Comparison of ENCODE assay signal across 10 cellular contexts in genomic region chr5:179617930-179618329, GRCh38. TPM values are rescaled to one million over a fixed set of nuclear protein-coding genes. Genes with fewer than 3 reads are reported as not detected.
A peak's percentile ranks its signal among the peaks of the same experiment; 100 is the strongest.
DNase-seq lines count a peak whose midpoint lies in the region; ATAC-seq, FAIRE-seq and TF ChIP-seq lines count a peak whose summit lies in the region.
"Had no signal": no experiment of that assay in that cellular context is flagged by ENCODE, and none has a peak within 500 bp of the region (broad histone marks: within the 10 kb centered on the region; RNA-seq: fewer than 3 reads in every experiment).

No MANE protein-coding gene starts in this region.

- H3K9me3 Mint-ChIP-seq in CD4-positive, alpha-beta T cell, result no peaks in the 10 kb centered on the region
- H3K9me3 Mint-ChIP-seq in astrocyte (ENCODE audit: unreplicated experiment), result no peaks in the 10 kb centered on the region

- H3K9me3 ChIP-seq in CD4-positive, alpha-beta T cell (ENCODE audit: control insufficient read depth, low read length), result no peaks in the 10 kb centered on the region
- H3K9me3 ChIP-seq in HEK293 (ENCODE audit: control insufficient read depth, insufficient read depth, low read depth, low read length) (no peaks in the 10 kb centered on the region), astrocyte (ENCODE audit: insufficient read depth, low read depth, low read length) (no peaks in the 10 kb centered on the region), neural cell (ENCODE audit: low read length) (no peaks in the 10 kb centered on the region)
- H3K9me3 ChIP-seq: stomach had no signal

- ATAC-seq in CD4-positive, alpha-beta T cell (ENCODE audit: poor library complexity), result no peak
- no peak for ATAC-seq in HG02588 (IDR thresholded peaks at IDR 0.05; ENCODE audit: unreplicated experiment)

- no peak for FAIRE-seq in astrocyte (lab: Jason Lieb, UNC)

- no peak for TF ChIP-seq CTCF in CD4-positive, alpha-beta T cell (IDR thresholded peaks at IDR 0.05)
- TF ChIP-seq CTCF in HEK293 (tag by site-specific recombination; IDR thresholded peaks at IDR 0.05), result no peak
- no peak for TF ChIP-seq CTCF in astrocyte (IDR thresholded peaks at IDR 0.05; ENCODE audit: insufficient read depth, low read depth, low read length)
- no peak for TF ChIP-seq CTCF in neural cell (IDR thresholded peaks at IDR 0.05; ENCODE audit: poor library complexity, severe bottlenecking)

- H2AFZ ChIP-seq in astrocyte (ENCODE audit: low read depth, low read length), result no peak overlapping the region
- H2AFZ ChIP-seq in neural cell (ENCODE audit: low read depth, low read length), result no peak overlapping the region

- TF ChIP-seq RAD21 in neural cell (conservative IDR thresholded peaks at IDR 0.05), result no peak

- H3K27me3 Mint-ChIP-seq in CD4-positive, alpha-beta T cell, result peaks cover 1% of the 10 kb centered on the region
- H3K27me3 Mint-ChIP-seq in astrocyte (ENCODE audit: low read depth, unreplicated experiment), result no peaks in the 10 kb centered on the region

- no peak for DNase-seq in CD4-positive, alpha-beta T cell
- DNase-seq in astrocyte (ENCODE audit: low read depth), result no peak
- no peak for DNase-seq in D341Med (ENCODE audit: low spot score)
- DNase-seq in HEK293T (ENCODE audit: extremely low spot score), result no peak
- DNase-seq: NCI-H2107; stimulated activated CD4-positive, alpha-beta T cell treated with anti-CD3 and anti-CD28 coated beads, Interleukin-4, amount 100 ng/mL, for 1 hour; stomach had no signal

- H3F3A ChIP-seq in neural cell (ENCODE audit: insufficient read depth, low read length, poor library complexity, severe bottlenecking), result no peaks in the 10 kb centered on the region

- intact Hi-C loops in CD4-positive, alpha-beta T cell (cut with DNase I, micrococcal nuclease), result loop anchor here in 1 of 2 experiments (10.0 kb wide), 1 partner anchor 753 kb away; no protein-coding TSS in a partner anchor

- H3K79me2 ChIP-seq in astrocyte (ENCODE audit: insufficient read depth, low read length), result peaks cover 97% of the 10 kb centered on the region
- H3K79me2 ChIP-seq in neural cell (replicated peaks; ENCODE audit: insufficient read depth, low read length), result peaks cover 64% of the 10 kb centered on the region

- CTCF ChIA-PET in CD4-positive, alpha-beta T cell (lab: Charles Lee), result no interaction called here
- CTCF ChIA-PET in HEK293 (lab: Yijun Ruan, JAX) (no interaction called here), HEK293T (lab: Yijun Ruan, JAX) (no interaction called here)

- H3K4me2 ChIP-seq in astrocyte (ENCODE audit: low read length) (peak overlapping the region; percentile 95), neural cell (ENCODE audit: low read length) (no peak overlapping the region)

- no peaks in the 10 kb centered on the region for H3K27me3 ChIP-seq in CD4-positive, alpha-beta T cell (ENCODE audit: control insufficient read depth, insufficient read depth, low read length)
- H3K27me3 ChIP-seq in astrocyte (ENCODE audit: insufficient read depth, low read length) (no peaks in the 10 kb centered on the region), neural cell (ENCODE audit: insufficient read depth, low read depth, low read length) (no peaks in the 10 kb centered on the region)
- H3K27me3 ChIP-seq: stomach had no signal

- no peak overlapping the region for H3K27ac ChIP-seq in CD4-positive, alpha-beta T cell (ENCODE audit: low read depth, low read length)
- H3K27ac ChIP-seq in HEK293 (ENCODE audit: extremely low read depth, low read depth, low read length), result 0 out of 2 replicates have a peak overlapping the region, but pooled peaks have one; percentile 17
- no peak overlapping the region for H3K27ac ChIP-seq in astrocyte (ENCODE audit: low read depth, low read length)
- no peak overlapping the region for H3K27ac ChIP-seq in neural cell (ENCODE audit: low read length)

- H3K36me3 ChIP-seq in HEK293 (ENCODE audit: control insufficient read depth in 2 of 2, insufficient read depth in 1 of 2, low read length in 2 of 2) (peaks cover 90 to 97% of the 10 kb centered on the region in 2 experiments), astrocyte (ENCODE audit: insufficient read depth, low read length) (peaks cover 91% of the 10 kb centered on the region), neural cell (ENCODE audit: insufficient read depth, low read length) (peaks cover 53% of the 10 kb centered on the region)

- peak overlapping the region; percentile 16 for H3K27ac Mint-ChIP-seq in CD4-positive, alpha-beta T cell
- H3K27ac Mint-ChIP-seq in astrocyte (ENCODE audit: unreplicated experiment), result peak overlapping the region; percentile 78

- peak overlapping the region; percentile 6 for H3K4me3 Mint-ChIP-seq in CD4-positive, alpha-beta T cell
- peak overlapping the region; percentile 95 for H3K4me3 Mint-ChIP-seq in astrocyte (ENCODE audit: unreplicated experiment)

- POLR2A ChIA-PET in CD4-positive, alpha-beta T cell (lab: Charles Lee), result interaction anchor here (0.6 to 7.3 kb wide), 4 partner anchors 9 to 67 kb away, joined by 3 to 226 read pairs (median 51); no protein-coding TSS in a partner anchor
- POLR2A ChIA-PET in HEK293 (lab: Yijun Ruan, JAX), result interaction anchor here (1.7 kb wide), 1 partner anchor 59 kb away, joined by 5 read pairs; no protein-coding TSS in a partner anchor
- POLR2A ChIA-PET in HEK293T (lab: Yijun Ruan, JAX), result interaction anchor here (2.7 kb wide), 1 partner anchor 10 kb away, joined by 7 read pairs; no protein-coding TSS in a partner anchor

- H3K4me1 ChIP-seq in HEK293 (ENCODE audit: control insufficient read depth, insufficient read depth, low read length) (no peaks in the 10 kb centered on the region), astrocyte (ENCODE audit: insufficient read depth, low read length) (peaks cover 14% of the 10 kb centered on the region)

- no peak overlapping the region for H3K4me3 ChIP-seq in HEK293 (ENCODE audit: low read depth, low read length)
- H3K4me3 ChIP-seq in astrocyte (ENCODE audit: insufficient read depth, low read depth, low read length), result no peak overlapping the region
- peak overlapping the region; percentile 99 for H3K4me3 ChIP-seq in neural cell (ENCODE audit: low read length)

- H3K9me2 ChIP-seq in neural cell (ENCODE audit: insufficient read depth, low read length), result no peaks in the 10 kb centered on the region

- no peak for TF ChIP-seq EP300 in neural cell (conservative IDR thresholded peaks at IDR 0.05; ENCODE audit: poor library complexity, severe bottlenecking)

- peaks cover 100% of the 10 kb centered on the region for H3K36me3 Mint-ChIP-seq in CD4-positive, alpha-beta T cell (ENCODE audit: low read depth)
- peaks cover 41% of the 10 kb centered on the region for H3K36me3 Mint-ChIP-seq in astrocyte (ENCODE audit: low read depth, unreplicated experiment)

- H3K4me1 Mint-ChIP-seq in CD4-positive, alpha-beta T cell (ENCODE audit: low read depth), result peaks cover 83% of the 10 kb centered on the region
- H3K4me1 Mint-ChIP-seq in astrocyte (ENCODE audit: low read depth, unreplicated experiment), result peaks cover 29% of the 10 kb centered on the region

- H4K20me1 ChIP-seq in astrocyte (ENCODE audit: insufficient read depth, low read length), result peaks cover 98% of the 10 kb centered on the region
- peaks cover 80% of the 10 kb centered on the region for H4K20me1 ChIP-seq in neural cell (ENCODE audit: insufficient read depth)

- H3K9ac ChIP-seq in astrocyte (ENCODE audit: low read length) (peak overlapping the region; percentile 5), neural cell (ENCODE audit: low read length) (no peak overlapping the region)

TF ChIP-seq in HEK293, 187 proteins besides CTCF, POLR2A, EP300 and RAD21 (continues in another document):
- TF ChIP-seq ZNF488 (tag by site-specific recombination; IDR thresholded peaks at IDR 0.05) (no peak), ZNF530 (tag by site-specific recombination; IDR thresholded peaks at IDR 0.05; ENCODE audit: low read depth) (no peak), ZNF354C (tag by site-specific recombination; IDR thresholded peaks at IDR 0.05; ENCODE audit: borderline replicate concordance, low read depth) (no peak), ZNF404 (tag by site-specific recombination; IDR thresholded peaks at IDR 0.05) (no peak)

TF ChIP-seq in HEK293T, 16 proteins besides CTCF, POLR2A, EP300 and RAD21:
- TF ChIP-seq FOXK2 (IDR thresholded peaks at IDR 0.05) (no peak), ZNF384 (IDR thresholded peaks at IDR 0.05) (no peak), SUZ12 (IDR thresholded peaks at IDR 0.05) (no peak), FOXA1 (IDR thresholded peaks at IDR 0.05) (no peak), ARNT (IDR thresholded peaks at IDR 0.05) (no peak), PKNOX1 (IDR thresholded peaks at IDR 0.05) (no peak), BHLHE40 (IDR thresholded peaks at IDR 0.05; ENCODE audit: borderline replicate concordance) (no peak)

RNA-seq across cellular contexts. Expression of gene HNRNPH1, which starts 5.5 kb away (rescaled TPM):
- total RNA-seq in CD4-positive, alpha-beta T cell, result 1,000 to 10,000 TPM; 2,404 to 2,435 TPM
- 349 and 458 TPM in 2 replicates for total RNA-seq in astrocyte
- polyA plus RNA-seq in neural cell, result 982 and 1,058 TPM in 2 replicates
- 885 and 1,102 TPM in 2 replicates for polyA minus RNA-seq in neural cell
